8 cellular contexts compared by ENCODE assay signal in the genomic region with DNA sequence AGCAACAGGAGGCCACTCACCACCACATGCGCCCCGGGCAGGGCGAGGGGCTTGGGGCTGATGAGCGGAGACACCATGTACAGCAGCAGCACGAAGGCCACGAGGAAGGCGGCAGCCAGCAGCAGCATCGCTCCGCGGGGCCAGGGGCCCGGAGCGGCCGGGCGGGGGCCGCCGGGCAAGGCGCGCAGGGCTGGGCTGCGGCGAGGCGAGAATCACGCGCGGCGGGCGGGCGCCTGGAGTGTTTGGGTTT. TPM values are rescaled to one million over a fixed set of nuclear protein-coding genes. Genes with fewer than 3 reads are reported as not detected.
DNase-seq lines count a peak whose midpoint lies in the region; ATAC-seq and TF ChIP-seq lines count a peak whose summit lies in the region.

A gene with protein sequence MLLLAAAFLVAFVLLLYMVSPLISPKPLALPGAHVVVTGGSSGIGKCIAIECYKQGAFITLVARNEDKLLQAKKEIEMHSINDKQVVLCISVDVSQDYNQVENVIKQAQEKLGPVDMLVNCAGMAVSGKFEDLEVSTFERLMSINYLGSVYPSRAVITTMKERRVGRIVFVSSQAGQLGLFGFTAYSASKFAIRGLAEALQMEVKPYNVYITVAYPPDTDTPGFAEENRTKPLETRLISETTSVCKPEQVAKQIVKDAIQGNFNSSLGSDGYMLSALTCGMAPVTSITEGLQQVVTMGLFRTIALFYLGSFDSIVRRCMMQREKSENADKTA (minus strand): TSS at position 216 of the 250 bp plus-strand sequence. CDS start 88 bp downstream, at position 128.

- H3K4me1 ChIP-seq in GM23248 (ENCODE audit: insufficient read depth) (peaks cover 21% of the 10 kb centered on the region; the same call in 1 of the 2 replicates), psoas muscle (peaks cover 25% of the 10 kb centered on the region)

- H3K4me3 Mint-ChIP-seq in WTC11 = peak within 1 kb of the TSS; percentile 93

- H3F3A ChIP-seq in GM23248 (ENCODE audit: insufficient read depth) = peaks cover 8% of the 10 kb centered on the region; the same call in 1 of the 2 replicates

- H3K27me3 ChIP-seq in GM23248 (replicated peaks; ENCODE audit: insufficient read depth) (no peaks in the 10 kb centered on the region), psoas muscle (ENCODE audit: insufficient read depth in 3 of 3, low read length in 2 of 3) (no peaks in the 10 kb centered on the region)

- peaks cover 40% of the 10 kb centered on the region for H3K79me2 ChIP-seq in GM23248 (ENCODE audit: insufficient read depth)

- no peak for DNase-seq in GM23248
- DNase-seq in WTC11 (ENCODE audit: low spot score) = no peak
- DNase-seq in Right ventricle myocardium superior = no peak
- no peak for DNase-seq in psoas muscle
- no peak for DNase-seq in NCI-H526 treated with DMSO at 0.1 percent for 48 hours (lab: John Stamatoyannopoulos, UW)
- no peak for DNase-seq in kidney tubule cell (ENCODE audit: low spot score)
- DNase-seq in effector CD4-positive, alpha-beta T cell = no peak

- H3K9me2 ChIP-seq in GM23248 (ENCODE audit: insufficient read depth) = no peaks in the 10 kb centered on the region

- peak within 1 kb of the TSS; percentile 85 for H3K27ac Mint-ChIP-seq in WTC11

- POLR2A ChIA-PET in WTC11 (lab: Charles Lee) = interaction anchor here (0.9 to 1.2 kb wide), 2 partner anchors 55 to 70 kb away, joined by 3 to 11 read pairs; a partner anchor contains a TSS

- H3K4me3 ChIP-seq in GM23248 = peak within 1 kb of the TSS; percentile 99
- peak within 1 kb of the TSS; percentile 70 for H3K4me3 ChIP-seq in psoas muscle

- H3K9me3 ChIP-seq in GM23248 (ENCODE audit: low read depth) (no peaks in the 10 kb centered on the region), psoas muscle (no peaks in the 10 kb centered on the region)

- in situ Hi-C loops in GM23248 (cut with MboI) = loop anchor here (25.0 kb wide), 1 partner anchor 470 kb away; no protein-coding TSS in a partner anchor

- 0 to 2% methylated on average over 3 to 20 of the region's 27 CpGs for WGBS in GM23248 (ENCODE audit: low coverage in 1 of 2, low lambda C conversion rate in 2 of 2, missing lambda C conversion rate in 2 of 2), 2 experiments
- WGBS in psoas muscle, 3 donors = 0% methylated on average over 9 to 27 of the region's 27 CpGs

- no peak for TF ChIP-seq CTCF in WTC11 (IDR thresholded peaks at IDR 0.05)
- TF ChIP-seq CTCF in psoas muscle (IDR thresholded peaks at IDR 0.05) = no peak

- peaks cover 17% of the 10 kb centered on the region for H3K4me1 Mint-ChIP-seq in WTC11

- H3K27me3 Mint-ChIP-seq in WTC11 (ENCODE audit: low read depth) = no peaks in the 10 kb centered on the region

- ATAC-seq in WTC11 (peak; percentile 17), Right ventricle myocardium superior (ENCODE audit: poor library complexity) (no peak), psoas muscle (no peak), GM21619 (IDR thresholded peaks at IDR 0.05; ENCODE audit: unreplicated experiment) (no peak)

- peak within 1 kb of the TSS; percentile 89 for H3K4me2 ChIP-seq in GM23248 (ENCODE audit: unreplicated experiment)

- intact Hi-C loops in Right ventricle myocardium superior (cut with DNase I) = loop anchor here (5.0 kb wide), 1 partner anchor 55 kb away; a partner anchor contains a TSS
- intact Hi-C loops in psoas muscle (cut with DNase I) = loop anchor here (2.0 kb wide), 1 partner anchor 56 kb away; a partner anchor contains a TSS

- H3K36me3 ChIP-seq in GM23248 (ENCODE audit: low read depth) (0 out of 2 replicates have a peak, but pooled peaks cover 6% of the 10 kb centered on the region), psoas muscle (ENCODE audit: insufficient read depth in 1 of 2, low read depth in 1 of 2) (peaks cover 5 to 15% of the 10 kb centered on the region in 2 donors)

- H3K9me3 Mint-ChIP-seq in WTC11 = peaks cover 29% of the 10 kb centered on the region

- peaks cover 37% of the 10 kb centered on the region for H3K36me3 Mint-ChIP-seq in WTC11

- H3K27ac ChIP-seq in GM23248 = peak within 1 kb of the TSS; percentile 91
- peak within 1 kb of the TSS; percentile 90 for H3K27ac ChIP-seq in psoas muscle

- peak within 1 kb of the TSS; percentile 99 for H2AFZ ChIP-seq in GM23248

- H4K20me1 ChIP-seq in GM23248 (ENCODE audit: insufficient read depth) = no peaks in the 10 kb centered on the region

- H3K9ac ChIP-seq in GM23248 = peak within 1 kb of the TSS; percentile 95

- CTCF ChIA-PET in WTC11 (lab: Charles Lee) = interaction anchor here (1.2 kb wide), 1 partner anchor 73 kb away, joined by 6 read pairs; no protein-coding TSS in a partner anchor

TF ChIP-seq in WTC11, 78 proteins besides CTCF, POLR2A, EP300 and RAD21:
- TF ChIP-seq, protein P1, sequence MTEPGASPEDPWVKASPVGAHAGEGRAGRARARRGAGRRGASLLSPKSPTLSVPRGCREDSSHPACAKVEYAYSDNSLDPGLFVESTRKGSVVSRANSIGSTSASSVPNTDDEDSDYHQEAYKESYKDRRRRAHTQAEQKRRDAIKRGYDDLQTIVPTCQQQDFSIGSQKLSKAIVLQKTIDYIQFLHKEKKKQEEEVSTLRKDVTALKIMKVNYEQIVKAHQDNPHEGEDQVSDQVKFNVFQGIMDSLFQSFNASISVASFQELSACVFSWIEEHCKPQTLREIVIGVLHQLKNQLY (CRISPR knock-in tag; IDR thresholded peaks at IDR 0.05) = no peak
- TF ChIP-seq TEAD4 (CRISPR knock-in tag; IDR thresholded peaks at IDR 0.05) = no peak
- no peak for TF ChIP-seq ZNF317 (CRISPR knock-in tag; IDR thresholded peaks at IDR 0.05; ENCODE audit: borderline replicate concordance, low read depth)
- TF ChIP-seq ZNF219 (CRISPR knock-in tag; IDR thresholded peaks at IDR 0.05; ENCODE audit: borderline replicate concordance) = no peak
- TF ChIP-seq, protein P2, sequence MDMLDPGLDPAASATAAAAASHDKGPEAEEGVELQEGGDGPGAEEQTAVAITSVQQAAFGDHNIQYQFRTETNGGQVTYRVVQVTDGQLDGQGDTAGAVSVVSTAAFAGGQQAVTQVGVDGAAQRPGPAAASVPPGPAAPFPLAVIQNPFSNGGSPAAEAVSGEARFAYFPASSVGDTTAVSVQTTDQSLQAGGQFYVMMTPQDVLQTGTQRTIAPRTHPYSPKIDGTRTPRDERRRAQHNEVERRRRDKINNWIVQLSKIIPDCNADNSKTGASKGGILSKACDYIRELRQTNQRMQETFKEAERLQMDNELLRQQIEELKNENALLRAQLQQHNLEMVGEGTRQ (CRISPR knock-in tag; IDR thresholded peaks at IDR 0.05) = 0 out of 2 replicates have a peak, but pooled peaks have one; percentile 1
- TF ChIP-seq, protein P3, sequence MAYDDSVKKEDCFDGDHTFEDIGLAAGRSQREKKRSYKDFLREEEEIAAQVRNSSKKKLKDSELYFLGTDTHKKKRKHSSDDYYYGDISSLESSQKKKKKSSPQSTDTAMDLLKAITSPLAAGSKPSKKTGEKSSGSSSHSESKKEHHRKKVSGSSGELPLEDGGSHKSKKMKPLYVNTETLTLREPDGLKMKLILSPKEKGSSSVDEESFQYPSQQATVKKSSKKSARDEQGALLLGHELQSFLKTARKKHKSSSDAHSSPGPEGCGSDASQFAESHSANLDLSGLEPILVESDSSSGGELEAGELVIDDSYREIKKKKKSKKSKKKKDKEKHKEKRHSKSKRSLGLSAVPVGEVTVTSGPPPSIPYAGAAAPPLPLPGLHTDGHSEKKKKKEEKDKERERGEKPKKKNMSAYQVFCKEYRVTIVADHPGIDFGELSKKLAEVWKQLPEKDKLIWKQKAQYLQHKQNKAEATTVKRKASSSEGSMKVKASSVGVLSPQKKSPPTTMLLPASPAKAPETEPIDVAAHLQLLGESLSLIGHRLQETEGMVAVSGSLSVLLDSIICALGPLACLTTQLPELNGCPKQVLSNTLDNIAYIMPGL (CRISPR knock-in tag; IDR thresholded peaks at IDR 0.05) = no peak
- TF ChIP-seq JUN (CRISPR knock-in tag; IDR thresholded peaks at IDR 0.05) = no peak
- TF ChIP-seq, protein P4, sequence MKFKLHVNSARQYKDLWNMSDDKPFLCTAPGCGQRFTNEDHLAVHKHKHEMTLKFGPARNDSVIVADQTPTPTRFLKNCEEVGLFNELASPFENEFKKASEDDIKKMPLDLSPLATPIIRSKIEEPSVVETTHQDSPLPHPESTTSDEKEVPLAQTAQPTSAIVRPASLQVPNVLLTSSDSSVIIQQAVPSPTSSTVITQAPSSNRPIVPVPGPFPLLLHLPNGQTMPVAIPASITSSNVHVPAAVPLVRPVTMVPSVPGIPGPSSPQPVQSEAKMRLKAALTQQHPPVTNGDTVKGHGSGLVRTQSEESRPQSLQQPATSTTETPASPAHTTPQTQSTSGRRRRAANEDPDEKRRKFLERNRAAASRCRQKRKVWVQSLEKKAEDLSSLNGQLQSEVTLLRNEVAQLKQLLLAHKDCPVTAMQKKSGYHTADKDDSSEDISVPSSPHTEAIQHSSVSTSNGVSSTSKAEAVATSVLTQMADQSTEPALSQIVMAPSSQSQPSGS (CRISPR knock-in tag; IDR thresholded peaks at IDR 0.05; ENCODE audit: borderline replicate concordance, low read depth) = no peak
TF ChIP-seq in WTC11: peak in this region for 1.

RNA-seq across cellular contexts. Expression of the gene that starts here (rescaled TPM):
- total RNA-seq in GM23248 (2014; rRNA removed; shearing (Covaris generic)) = 30.7 and 31.2 TPM in 2 replicates
- 54.7 and 55.1 TPM in 2 replicates for polyA plus RNA-seq in GM23248 (2016; fragmentation: Nextera tagmentation; extraction: Ambion mirVana)
- 48.4 to 51.8 TPM (median 49.5 TPM) in 3 replicates for total RNA-seq in WTC11 (2021)
- total RNA-seq in Right ventricle myocardium superior = 29.2 TPM
- 10 to 100 TPM; 17.6 to 33.0 (median 25.6) TPM for total RNA-seq in psoas muscle
- polyA plus RNA-seq in psoas muscle = 10 to 100 TPM; 10.4 to 23.9 (median 11.4) TPM
